8 cellular contexts compared by ENCODE assay signal in genomic region chr14:104689620-104690265, GRCh38. TPM values are rescaled to one million over a fixed set of nuclear protein-coding genes. Genes with fewer than 3 reads are reported as not detected.
DNase-seq lines count a peak whose midpoint lies in the region; ATAC-seq and TF ChIP-seq lines count a peak whose summit lies in the region.

No MANE protein-coding gene starts in this region.

- H3K9me3 Mint-ChIP-seq in activated T-cell treated with anti-CD3 and anti-CD28 coated beads, Interleukin-2, amount 50 U/mL, for 24 hours, result no peaks in the 10 kb centered on the region

- DNase-seq in stimulated activated CD4-positive, alpha-beta T cell treated with anti-CD3 and anti-CD28 coated beads, Interleukin-15, amount 100 ng/mL, for 24 hours, result peak; percentile 43
- DNase-seq in stimulated activated CD4-positive, alpha-beta T cell treated with anti-CD3 and anti-CD28 coated beads, Interleukin-4, amount 100 ng/mL, for 24 hours, result no peak
- DNase-seq in activated T-cell treated with anti-CD3 and anti-CD28 coated beads, Interleukin-2, amount 50 U/mL, for 24 hours, result peak; percentile 59
- no peak for DNase-seq in left ventricle myocardium inferior
- no peak for DNase-seq in globus pallidus (ENCODE audit: low spot score)
- DNase-seq in medulla oblongata (ENCODE audit: extremely low spot score), result no peak

- H3K27me3 Mint-ChIP-seq in activated T-cell treated with anti-CD3 and anti-CD28 coated beads, Interleukin-2, amount 50 U/mL, for 24 hours, result no peaks in the 10 kb centered on the region

- TF ChIP-seq CTCF in left ventricle myocardium inferior (IDR thresholded peaks at IDR 0.05; ENCODE audit: borderline replicate concordance), result no peak

- H3K36me3 Mint-ChIP-seq in activated T-cell treated with anti-CD3 and anti-CD28 coated beads, Interleukin-2, amount 50 U/mL, for 24 hours (ENCODE audit: low read depth), result peaks cover 21% of the 10 kb centered on the region

- no peaks in the 10 kb centered on the region for H3K9me3 ChIP-seq in left ventricle myocardium inferior (replicated peaks)
- no peaks in the 10 kb centered on the region for H3K9me3 ChIP-seq in skeletal muscle tissue (ENCODE audit: control insufficient read depth in 3 of 3, low read length in 3 of 3)

- H3K36me3 ChIP-seq in left ventricle myocardium inferior, result no peaks in the 10 kb centered on the region
- no peaks in the 10 kb centered on the region for H3K36me3 ChIP-seq in skeletal muscle tissue (ENCODE audit: control insufficient read depth in 3 of 3, insufficient read depth in 3 of 3, low read length in 3 of 3)

- peak overlapping the region; percentile 84 for H3K27ac Mint-ChIP-seq in activated T-cell treated with anti-CD3 and anti-CD28 coated beads, Interleukin-2, amount 50 U/mL, for 24 hours

- intact Hi-C loops in left ventricle myocardium inferior (cut with micrococcal nuclease), result no loop called here

- no peak for ATAC-seq in HG02610 (IDR thresholded peaks at IDR 0.05; ENCODE audit: unreplicated experiment)

- H3K4me3 Mint-ChIP-seq in activated T-cell treated with anti-CD3 and anti-CD28 coated beads, Interleukin-2, amount 50 U/mL, for 24 hours, result peak overlapping the region; percentile 81

- H3K4me3 ChIP-seq in left ventricle myocardium inferior (peak overlapping the region; percentile 97), skeletal muscle tissue (ENCODE audit: low read length in 3 of 3) (peak overlapping the region; percentile 71 to 83 (median 73))

- H3K9ac ChIP-seq in skeletal muscle tissue (ENCODE audit: low read depth in 1 of 3, low read length in 3 of 3), result peak overlapping the region; percentile 76 to 83 (median 83)

- H3K4me1 Mint-ChIP-seq in activated T-cell treated with anti-CD3 and anti-CD28 coated beads, Interleukin-2, amount 50 U/mL, for 24 hours (ENCODE audit: low read depth), result peaks cover 59% of the 10 kb centered on the region

- H3K27ac ChIP-seq in left ventricle myocardium inferior (replicated peaks), result peak overlapping the region; percentile 89
- peak overlapping the region; percentile 58 for H3K27ac ChIP-seq in skeletal muscle tissue (ENCODE audit: low read depth, low read length)

- H3K27me3 ChIP-seq in left ventricle myocardium inferior (ENCODE audit: low read depth) (no peaks in the 10 kb centered on the region), skeletal muscle tissue (ENCODE audit: control insufficient read depth in 3 of 3, insufficient read depth in 3 of 3, low read length in 3 of 3) (peaks cover 0 to 2% (median 0%) of the 10 kb centered on the region in 3 donors)

- H3K4me1 ChIP-seq in left ventricle myocardium inferior, result peaks cover 81% of the 10 kb centered on the region
- peaks cover 45 to 71% (median 64%) of the 10 kb centered on the region in 3 donors for H3K4me1 ChIP-seq in skeletal muscle tissue (ENCODE audit: control insufficient read depth in 3 of 3, insufficient read depth in 3 of 3, low read length in 3 of 3)

RNA-seq across cellular contexts. Expression of gene INF2, which starts 0.3 kb away (rescaled TPM):
- 28.5 TPM for total RNA-seq in left ventricle myocardium inferior
- total RNA-seq in skeletal muscle tissue, result 14.6 TPM

RNA-seq across cellular contexts. Expression of gene ADSS1, which starts 34.3 kb away (rescaled TPM):
- total RNA-seq in left ventricle myocardium inferior (218 TPM), skeletal muscle tissue (89.8 TPM)

Comparison
In these comparisons a context has a peak if more than half of its experiments do, and no peak if none do; other contexts are left out.
1. DNase-seq: peak in stimulated activated CD4-positive, alpha-beta T cell treated with anti-CD3 and anti-CD28 coated beads, Interleukin-15, amount 100 ng/mL, for 24 hours (single experiment) and activated T-cell treated with anti-CD3 and anti-CD28 coated beads, Interleukin-2, amount 50 U/mL, for 24 hours (single experiment); none in stimulated activated CD4-positive, alpha-beta T cell treated with anti-CD3 and anti-CD28 coated beads, Interleukin-4, amount 100 ng/mL, for 24 hours (single experiment), left ventricle myocardium inferior (single experiment), globus pallidus (single experiment) and medulla oblongata (single experiment).